1 cellular context compared by ENCODE assay signal in the genomic region with DNA sequence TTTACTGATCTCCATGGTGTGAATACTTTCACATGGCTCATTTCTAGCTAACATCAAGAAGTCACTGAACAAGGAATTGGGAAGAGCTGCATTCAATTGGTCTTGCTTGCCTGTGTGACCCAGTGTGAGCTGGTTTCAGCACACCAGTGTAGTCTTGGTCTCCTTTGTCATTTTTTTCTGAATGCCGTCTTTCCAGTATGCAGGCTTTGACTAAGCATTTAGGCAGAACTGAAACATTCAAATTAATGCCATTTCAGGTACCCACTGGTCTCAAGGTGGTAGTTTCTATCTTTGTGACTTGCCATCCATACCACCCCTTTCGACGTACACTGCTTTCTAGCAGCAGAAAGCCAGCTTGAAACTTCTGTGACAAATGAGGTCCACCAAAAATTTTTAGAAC.
TF ChIP-seq lines count a peak whose summit lies in the region.

No MANE protein-coding gene starts in this region.

TF ChIP-seq in WTC11, 78 proteins besides CTCF, POLR2A, EP300 and RAD21 (continued from another document):
- TF ChIP-seq PRRX2 (CRISPR knock-in tag; IDR thresholded peaks at IDR 0.05) (no peak), RELA (CRISPR knock-in tag; IDR thresholded peaks at IDR 0.05; ENCODE audit: borderline replicate concordance) (no peak), ZNF423 (CRISPR knock-in tag; IDR thresholded peaks at IDR 0.05) (no peak), FOXP1 (CRISPR knock-in tag; IDR thresholded peaks at IDR 0.05; ENCODE audit: borderline replicate concordance) (no peak)
- TF ChIP-seq, protein P1, sequence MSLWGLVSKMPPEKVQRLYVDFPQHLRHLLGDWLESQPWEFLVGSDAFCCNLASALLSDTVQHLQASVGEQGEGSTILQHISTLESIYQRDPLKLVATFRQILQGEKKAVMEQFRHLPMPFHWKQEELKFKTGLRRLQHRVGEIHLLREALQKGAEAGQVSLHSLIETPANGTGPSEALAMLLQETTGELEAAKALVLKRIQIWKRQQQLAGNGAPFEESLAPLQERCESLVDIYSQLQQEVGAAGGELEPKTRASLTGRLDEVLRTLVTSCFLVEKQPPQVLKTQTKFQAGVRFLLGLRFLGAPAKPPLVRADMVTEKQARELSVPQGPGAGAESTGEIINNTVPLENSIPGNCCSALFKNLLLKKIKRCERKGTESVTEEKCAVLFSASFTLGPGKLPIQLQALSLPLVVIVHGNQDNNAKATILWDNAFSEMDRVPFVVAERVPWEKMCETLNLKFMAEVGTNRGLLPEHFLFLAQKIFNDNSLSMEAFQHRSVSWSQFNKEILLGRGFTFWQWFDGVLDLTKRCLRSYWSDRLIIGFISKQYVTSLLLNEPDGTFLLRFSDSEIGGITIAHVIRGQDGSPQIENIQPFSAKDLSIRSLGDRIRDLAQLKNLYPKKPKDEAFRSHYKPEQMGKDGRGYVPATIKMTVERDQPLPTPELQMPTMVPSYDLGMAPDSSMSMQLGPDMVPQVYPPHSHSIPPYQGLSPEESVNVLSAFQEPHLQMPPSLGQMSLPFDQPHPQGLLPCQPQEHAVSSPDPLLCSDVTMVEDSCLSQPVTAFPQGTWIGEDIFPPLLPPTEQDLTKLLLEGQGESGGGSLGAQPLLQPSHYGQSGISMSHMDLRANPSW (CRISPR knock-in tag; conservative IDR thresholded peaks at IDR 0.05; ENCODE audit: low read depth): no peak
